12 cellular contexts compared by ENCODE assay signal in the genomic region with DNA sequence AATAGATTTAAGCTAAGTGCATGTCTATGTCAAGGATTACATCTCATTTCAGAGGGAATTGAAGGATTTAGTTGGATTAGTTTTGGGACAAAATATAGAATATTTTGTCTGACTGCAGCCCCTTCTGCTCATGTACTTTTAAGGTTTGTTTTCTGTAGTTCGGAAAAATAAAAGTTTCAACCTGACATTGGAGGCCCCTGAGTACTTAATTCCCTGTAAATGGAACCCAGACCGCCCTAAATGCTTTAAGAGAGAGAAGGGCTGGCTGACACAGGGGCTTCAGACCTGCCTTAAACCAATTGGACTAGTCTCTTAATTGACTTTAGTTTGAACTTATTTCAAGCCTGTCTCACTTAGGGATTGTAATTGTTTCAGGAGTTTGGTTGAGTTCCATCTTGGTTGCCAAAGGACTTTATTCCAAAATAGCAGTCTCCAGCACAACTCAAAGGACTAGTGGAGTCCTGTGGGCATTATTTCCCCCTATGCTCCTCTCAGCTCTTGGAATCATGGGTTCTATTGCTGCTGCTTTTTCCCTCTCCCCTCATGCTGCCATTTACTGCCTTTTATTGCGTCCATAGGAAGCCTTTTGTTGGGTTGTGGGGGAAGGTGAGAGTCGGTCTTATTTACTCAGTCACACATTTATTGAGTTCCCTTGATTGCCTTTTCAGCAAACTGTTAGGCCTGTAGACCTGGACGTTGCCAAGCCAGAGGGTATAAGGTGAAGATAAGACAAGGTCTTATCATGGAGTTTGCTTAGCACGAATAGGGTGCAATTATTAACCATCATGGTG. TPM values are rescaled to one million over a fixed set of nuclear protein-coding genes. Genes with fewer than 3 reads are reported as not detected.
A peak's percentile ranks its signal among the peaks of the same experiment; 100 is the strongest.
DNase-seq lines count a peak whose midpoint lies in the region; ATAC-seq and TF ChIP-seq lines count a peak whose summit lies in the region.
"Had no signal": no experiment of that assay in that cellular context is flagged by ENCODE, and none has a peak within 500 bp of the region (broad histone marks: within the 10 kb centered on the region; RNA-seq: fewer than 3 reads in every experiment).

No MANE protein-coding gene starts in this region.

- H3K9me3 ChIP-seq in AG04450 (ENCODE audit: control insufficient read depth, insufficient read depth, low read length) (no peaks in the 10 kb centered on the region), SK-N-MC (ENCODE audit: low read depth, low read length) (no peaks in the 10 kb centered on the region)
- H3K9me3 ChIP-seq: vagina had no signal

- H3K36me3 ChIP-seq in SK-N-MC (ENCODE audit: insufficient read depth, low read length) = peaks cover 46% of the 10 kb centered on the region

- H3K9ac ChIP-seq in SK-N-MC (ENCODE audit: insufficient read length) = no peak overlapping the region

- peak overlapping the region; percentile 85 for H3K27ac Mint-ChIP-seq in memory B cell
- no peak overlapping the region for H3K27ac Mint-ChIP-seq in activated CD4-positive, alpha-beta memory T cell treated with anti-CD3 and anti-CD28 coated beads, Interleukin-2, amount 10 ng/mL, durations not matched to agents 7 days and 5 days

- H3K36me3 Mint-ChIP-seq in memory B cell = peaks cover 21% of the 10 kb centered on the region
- peaks cover 50% of the 10 kb centered on the region for H3K36me3 Mint-ChIP-seq in activated CD4-positive, alpha-beta memory T cell treated with anti-CD3 and anti-CD28 coated beads, Interleukin-2, amount 10 ng/mL, durations not matched to agents 7 days and 5 days (ENCODE audit: low read depth)

- H3K27ac ChIP-seq in AG04450 (ENCODE audit: low read depth, low read length) = peak overlapping the region; percentile 13
- H3K27ac ChIP-seq in SK-N-MC = peak overlapping the region; percentile 78
- H3K27ac ChIP-seq: vagina had no signal

- no peak for TF ChIP-seq CTCF in AG04450 (IDR thresholded peaks at IDR 0.05; ENCODE audit: low read depth, low read length)

- no peaks in the 10 kb centered on the region for H3K9me3 Mint-ChIP-seq in memory B cell
- no peaks in the 10 kb centered on the region for H3K9me3 Mint-ChIP-seq in activated CD4-positive, alpha-beta memory T cell treated with anti-CD3 and anti-CD28 coated beads, Interleukin-2, amount 10 ng/mL, durations not matched to agents 7 days and 5 days

- CTCF ChIA-PET in AG04450 (lab: Charles Lee) = interaction anchor here (0.9 to 6.9 kb wide), 13 partner anchors 11 to 144 kb away, joined by 4 to 252 read pairs (median 31); partner anchors contain the start of genes HLA-DMA and TAP2
- CTCF ChIA-PET in activated CD4-positive, alpha-beta memory T cell treated with anti-CD3 and anti-CD28 coated beads, Interleukin-2, amount 10 ng/mL, durations not matched to agents 7 days and 5 days (lab: Charles Lee) = interaction anchor here (0.7 to 4.8 kb wide), 14 partner anchors 8 to 155 kb away, joined by 3 to 140 read pairs (median 8); partner anchors contain the start of genes HLA-DMA and TAP2

- no peaks in the 10 kb centered on the region for H3K27me3 Mint-ChIP-seq in memory B cell
- H3K27me3 Mint-ChIP-seq in activated CD4-positive, alpha-beta memory T cell treated with anti-CD3 and anti-CD28 coated beads, Interleukin-2, amount 10 ng/mL, durations not matched to agents 7 days and 5 days = no peaks in the 10 kb centered on the region

- no peak overlapping the region for H3K4me3 Mint-ChIP-seq in memory B cell
- H3K4me3 Mint-ChIP-seq in activated CD4-positive, alpha-beta memory T cell treated with anti-CD3 and anti-CD28 coated beads, Interleukin-2, amount 10 ng/mL, durations not matched to agents 7 days and 5 days = no peak overlapping the region

- peaks cover 35% of the 10 kb centered on the region for H3K4me1 Mint-ChIP-seq in memory B cell
- H3K4me1 Mint-ChIP-seq in activated CD4-positive, alpha-beta memory T cell treated with anti-CD3 and anti-CD28 coated beads, Interleukin-2, amount 10 ng/mL, durations not matched to agents 7 days and 5 days = peaks cover 49% of the 10 kb centered on the region

- no peak for ATAC-seq in memory B cell (ENCODE audit: low read depth)
- no peak for ATAC-seq in GM21619 (IDR thresholded peaks at IDR 0.05; ENCODE audit: unreplicated experiment)
- ATAC-seq in GM18519 (IDR thresholded peaks at IDR 0.05; ENCODE audit: low FRiP score, unreplicated experiment) = no peak

- POLR2A ChIA-PET in AG04450 (lab: Yijun Ruan, JAX) = interaction anchor here (0.6 to 9.4 kb wide), 2 partner anchors 12 to 27 kb away, joined by 4 to 199 read pairs; partner anchors contain the start of genes BRD2 and HLA-DOA
- POLR2A ChIA-PET in activated CD4-positive, alpha-beta memory T cell treated with anti-CD3 and anti-CD28 coated beads, Interleukin-2, amount 10 ng/mL, durations not matched to agents 7 days and 5 days (lab: Charles Lee) = interaction anchor here (0.6 to 12.4 kb wide), 4 partner anchors 12 to 137 kb away, joined by 3 to 315 read pairs (median 12); partner anchors contain the start of gene BRD2

- in situ Hi-C loops in G401 (cut with HindIII; ENCODE audit: low sequenced_read_pairs) = no loop called here

- DNase-seq in AG04450 (ENCODE audit: low read depth, low spot score) (no peak), G401 (ENCODE audit: low spot score) (peak; percentile 57), SK-N-MC (ENCODE audit: low read depth, low spot score) (no peak), memory B cell (ENCODE audit: low spot score in 2 of 2) (no peak), SK-N-DZ (ENCODE audit: low spot score) (no peak)
- DNase-seq in activated CD4-positive, alpha-beta memory T cell treated with anti-CD3 and anti-CD28 coated beads, Interleukin-2, amount 10 ng/mL, durations not matched to agents 7 days and 5 days = no peak
- DNase-seq: GDM1; stimulated activated CD4-positive, alpha-beta T cell treated with anti-CD3 and anti-CD28 coated beads, Interleukin-2, amount 100 ng/mL, for 48 hours had no signal

- peaks cover 3% of the 10 kb centered on the region for H3K27me3 ChIP-seq in AG04450 (ENCODE audit: control insufficient read depth, insufficient read depth, low read length)
- H3K27me3 ChIP-seq: vagina had no signal

- H3K4me3 ChIP-seq in AG04450 (ENCODE audit: low read depth, low read length) = no peak overlapping the region
- H3K4me3 ChIP-seq in SK-N-MC = no peak overlapping the region
- H3K4me3 ChIP-seq: lung, vagina had no signal

RNA-seq across cellular contexts. Expression of gene BRD2, which starts 14.5 kb away (rescaled TPM):
- polyA plus RNA-seq in AG04450 (2011; rRNA removed) = 110 and 138 TPM in 2 replicates
- polyA minus RNA-seq in AG04450 (2011; rRNA and poly(A)+ RNA removed) = 102 and 104 TPM in 2 replicates
- 96.4 and 172 TPM in 2 replicates for total RNA-seq in G401 (2014; rRNA removed; shearing (Covaris generic))
- total RNA-seq in activated CD4-positive, alpha-beta memory T cell treated with anti-CD3 and anti-CD28 coated beads, Interleukin-2, amount 10 ng/mL, durations not matched to agents 7 days and 5 days = 100 to 1,000 TPM; 290 to 297 TPM
- polyA plus RNA-seq in SK-N-DZ (2014; cell fraction: cytosol; rRNA removed) = 136 and 160 TPM in 2 replicates
- 287 and 301 TPM in 2 replicates for polyA plus RNA-seq in SK-N-DZ (2014; cell fraction: nucleus; rRNA removed)

RNA-seq across cellular contexts. Expression of gene HLA-DOA, which starts 26.5 kb away (rescaled TPM):
- 0.02 TPM in 1 of 2 replicates, not detected in the other for polyA plus RNA-seq in AG04450 (2011; rRNA removed)
- polyA minus RNA-seq in AG04450 (2011; rRNA and poly(A)+ RNA removed) = not detected in 2 replicates
- 1.4 and 1.7 TPM in 2 replicates for total RNA-seq in G401 (2014; rRNA removed; shearing (Covaris generic))
- total RNA-seq in activated CD4-positive, alpha-beta memory T cell treated with anti-CD3 and anti-CD28 coated beads, Interleukin-2, amount 10 ng/mL, durations not matched to agents 7 days and 5 days = 1 to 10 TPM; 3.4 to 4.1 TPM
- 0.02 TPM in 1 of 2 replicates, not detected in the other for polyA plus RNA-seq in SK-N-DZ (2014; cell fraction: cytosol; rRNA removed)
- polyA plus RNA-seq in SK-N-DZ (2014; cell fraction: nucleus; rRNA removed) = 0.08 TPM in 1 of 2 replicates, not detected in the other

RNA-seq across cellular contexts. Expression of gene HLA-DMA, which starts 30.0 kb away (rescaled TPM):
- polyA plus RNA-seq in AG04450 (2011; rRNA removed) = 7.1 and 8.2 TPM in 2 replicates
- 4.5 TPM in 2 replicates for polyA minus RNA-seq in AG04450 (2011; rRNA and poly(A)+ RNA removed)
- 11.4 and 15.8 TPM in 2 replicates for total RNA-seq in G401 (2014; rRNA removed; shearing (Covaris generic))
- 10 to 100 TPM; 54.0 to 54.3 TPM for total RNA-seq in activated CD4-positive, alpha-beta memory T cell treated with anti-CD3 and anti-CD28 coated beads, Interleukin-2, amount 10 ng/mL, durations not matched to agents 7 days and 5 days
- 1.9 and 3.1 TPM in 2 replicates for polyA plus RNA-seq in SK-N-DZ (2014; cell fraction: cytosol; rRNA removed)
- 0.62 and 5.1 TPM in 2 replicates for polyA plus RNA-seq in SK-N-DZ (2014; cell fraction: nucleus; rRNA removed)

RNA-seq across cellular contexts. Expression of gene HLA-DMB, which starts 42.1 kb away (rescaled TPM):
- 0.07 and 0.12 TPM in 2 replicates for polyA plus RNA-seq in AG04450 (2011; rRNA removed)
- polyA minus RNA-seq in AG04450 (2011; rRNA and poly(A)+ RNA removed) = not detected in 2 replicates
- 3.2 and 8.0 TPM in 2 replicates for total RNA-seq in G401 (2014; rRNA removed; shearing (Covaris generic))
- 10 to 100 TPM; 19.1 to 20.0 TPM for total RNA-seq in activated CD4-positive, alpha-beta memory T cell treated with anti-CD3 and anti-CD28 coated beads, Interleukin-2, amount 10 ng/mL, durations not matched to agents 7 days and 5 days
- not detected in 2 replicates for polyA plus RNA-seq in SK-N-DZ (2014; cell fraction: cytosol; rRNA removed)
- polyA plus RNA-seq in SK-N-DZ (2014; cell fraction: nucleus; rRNA removed) = 0.24 TPM in 1 of 2 replicates, not detected in the other
